Comparison of ENCODE assay signal across 7 cellular contexts in the genomic region with DNA sequence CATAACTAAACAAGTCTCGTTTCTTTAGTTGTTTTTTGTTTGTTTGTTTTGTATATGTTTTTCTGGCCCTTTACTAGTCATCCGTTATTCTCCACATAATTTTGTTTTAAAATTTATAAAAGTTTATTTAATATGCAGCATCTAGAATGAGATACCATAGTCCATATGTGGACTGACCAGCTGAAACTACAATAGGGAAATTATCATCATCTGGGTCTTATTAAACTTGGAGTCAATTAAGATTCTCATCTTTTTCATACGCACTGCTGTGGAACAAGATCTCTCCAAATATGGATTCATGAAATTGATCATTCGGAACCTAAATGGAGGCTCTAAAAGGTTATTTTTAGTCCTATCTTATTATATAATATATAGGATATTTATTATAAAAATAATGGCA.
"Had no signal": no experiment of that assay in that cellular context is flagged by ENCODE, and none has a peak within 500 bp of the region (broad histone marks: within the 10 kb centered on the region; RNA-seq: fewer than 3 reads in every experiment).

No MANE protein-coding gene starts in this region.

- ATAC-seq: GM12878 had no signal

- DNase-seq: GDM1, GF-D8 had no signal

- FAIRE-seq: G401.6, GM12878, GM12891, GM12892, GM18507 had no signal

- H3K4me3 ChIP-seq: GM12878 had no signal
